In genomic region chr13:77219401-77219800, GRCh38 we compare ENCODE assay signal across 1 cellular context.
TF ChIP-seq lines count a peak whose summit lies in the region.

No MANE protein-coding gene starts in this region.

TF ChIP-seq in GM12878, 131 proteins besides CTCF, POLR2A, EP300 and RAD21 (continued from another document):
- TF ChIP-seq REST (IDR thresholded peaks at IDR 0.05; ENCODE audit: low read depth, low read length) (no peak), BCLAF1 (IDR thresholded peaks at IDR 0.05) (no peak), SKIL (IDR thresholded peaks at IDR 0.05; ENCODE audit: low read depth, poor library complexity, severe bottlenecking) (no peak), CBX3 (IDR thresholded peaks at IDR 0.05; ENCODE audit: borderline replicate concordance, low read depth) (no peak), SMAD5 (IDR thresholded peaks at IDR 0.05; ENCODE audit: low read depth) (no peak), ZBTB33 (IDR thresholded peaks at IDR 0.05) (no peak)
